2 cellular contexts compared by ENCODE assay signal in genomic region chr5:139792218-139792617, GRCh38.
A peak's percentile ranks its signal among the peaks of the same experiment; 100 is the strongest.
TF ChIP-seq lines count a peak whose summit lies in the region.

No MANE protein-coding gene starts in this region.

TF ChIP-seq in HEK293, 187 proteins besides CTCF, POLR2A, EP300 and RAD21 (continued from another document):
- peak; percentile 85 for TF ChIP-seq REST (tag by site-specific recombination; IDR thresholded peaks at IDR 0.05)
TF ChIP-seq in HEK293: peak in this region for 1.

TF ChIP-seq in GM12878, 131 proteins besides CTCF, POLR2A, EP300 and RAD21:
- TF ChIP-seq REST (IDR thresholded peaks at IDR 0.05; ENCODE audit: low read depth, low read length) (peak; percentile 53; the same call in 1 of the 2 replicates), YY1 (IDR thresholded peaks at IDR 0.05; ENCODE audit: low read depth, low read length) (no peak)
